ENCODE assay signal across 1 cellular context in genomic region chr2:241558532-241559488, GRCh38.
TF ChIP-seq lines count a peak whose summit lies in the region.

A gene with protein sequence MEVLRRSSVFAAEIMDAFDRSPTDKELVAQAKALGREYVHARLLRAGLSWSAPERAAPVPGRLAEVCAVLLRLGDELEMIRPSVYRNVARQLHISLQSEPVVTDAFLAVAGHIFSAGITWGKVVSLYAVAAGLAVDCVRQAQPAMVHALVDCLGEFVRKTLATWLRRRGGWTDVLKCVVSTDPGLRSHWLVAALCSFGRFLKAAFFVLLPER (plus strand): TSS chr2:241558745. CDS start chr2:241559484, 739 bp downstream.

TF ChIP-seq in HepG2, 621 proteins besides CTCF, POLR2A, EP300 and RAD21 (continued from another document and continues in another):
- no peak for TF ChIP-seq ZNF318 (CRISPR knock-in tag; IDR thresholded peaks at IDR 0.05)
- peak; percentile 74 for TF ChIP-seq KDM2A (CRISPR knock-in tag; IDR thresholded peaks at IDR 0.05; ENCODE audit: borderline replicate concordance, low read depth)
- TF ChIP-seq, protein P1, sequence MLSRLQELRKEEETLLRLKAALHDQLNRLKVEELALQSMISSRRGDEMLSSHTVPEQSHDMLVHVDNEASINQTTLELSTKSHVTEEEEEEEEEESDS (CRISPR knock-in tag; IDR thresholded peaks at IDR 0.05; ENCODE audit: borderline replicate concordance): no peak
- TF ChIP-seq, protein P2, sequence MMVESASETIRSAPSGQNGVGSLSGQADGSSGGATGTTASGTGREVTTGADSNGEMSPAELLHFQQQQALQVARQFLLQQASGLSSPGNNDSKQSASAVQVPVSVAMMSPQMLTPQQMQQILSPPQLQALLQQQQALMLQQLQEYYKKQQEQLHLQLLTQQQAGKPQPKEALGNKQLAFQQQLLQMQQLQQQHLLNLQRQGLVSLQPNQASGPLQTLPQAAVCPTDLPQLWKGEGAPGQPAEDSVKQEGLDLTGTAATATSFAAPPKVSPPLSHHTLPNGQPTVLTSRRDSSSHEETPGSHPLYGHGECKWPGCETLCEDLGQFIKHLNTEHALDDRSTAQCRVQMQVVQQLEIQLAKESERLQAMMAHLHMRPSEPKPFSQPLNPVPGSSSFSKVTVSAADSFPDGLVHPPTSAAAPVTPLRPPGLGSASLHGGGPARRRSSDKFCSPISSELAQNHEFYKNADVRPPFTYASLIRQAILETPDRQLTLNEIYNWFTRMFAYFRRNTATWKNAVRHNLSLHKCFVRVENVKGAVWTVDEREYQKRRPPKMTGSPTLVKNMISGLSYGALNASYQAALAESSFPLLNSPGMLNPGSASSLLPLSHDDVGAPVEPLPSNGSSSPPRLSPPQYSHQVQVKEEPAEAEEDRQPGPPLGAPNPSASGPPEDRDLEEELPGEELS (CRISPR knock-in tag; IDR thresholded peaks at IDR 0.05): no peak
- TF ChIP-seq, protein P3, sequence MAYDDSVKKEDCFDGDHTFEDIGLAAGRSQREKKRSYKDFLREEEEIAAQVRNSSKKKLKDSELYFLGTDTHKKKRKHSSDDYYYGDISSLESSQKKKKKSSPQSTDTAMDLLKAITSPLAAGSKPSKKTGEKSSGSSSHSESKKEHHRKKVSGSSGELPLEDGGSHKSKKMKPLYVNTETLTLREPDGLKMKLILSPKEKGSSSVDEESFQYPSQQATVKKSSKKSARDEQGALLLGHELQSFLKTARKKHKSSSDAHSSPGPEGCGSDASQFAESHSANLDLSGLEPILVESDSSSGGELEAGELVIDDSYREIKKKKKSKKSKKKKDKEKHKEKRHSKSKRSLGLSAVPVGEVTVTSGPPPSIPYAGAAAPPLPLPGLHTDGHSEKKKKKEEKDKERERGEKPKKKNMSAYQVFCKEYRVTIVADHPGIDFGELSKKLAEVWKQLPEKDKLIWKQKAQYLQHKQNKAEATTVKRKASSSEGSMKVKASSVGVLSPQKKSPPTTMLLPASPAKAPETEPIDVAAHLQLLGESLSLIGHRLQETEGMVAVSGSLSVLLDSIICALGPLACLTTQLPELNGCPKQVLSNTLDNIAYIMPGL (CRISPR knock-in tag; IDR thresholded peaks at IDR 0.05; ENCODE audit: borderline replicate concordance in 1 of 2, low read depth in 1 of 2): peak; percentile 34 to 49; a peak in 1 of 4 replicates
- TF ChIP-seq ZBTB33 (CRISPR knock-in tag; IDR thresholded peaks at IDR 0.05): no peak
- peak; percentile 95; the same call in 1 of the 2 replicates for TF ChIP-seq ZNF563 (CRISPR knock-in tag; IDR thresholded peaks at IDR 0.05)
- peak; percentile 46; the same call in 1 of the 2 replicates for TF ChIP-seq GABPB1 (CRISPR knock-in tag; IDR thresholded peaks at IDR 0.05)
- TF ChIP-seq AKAP8 (CRISPR knock-in tag; IDR thresholded peaks at IDR 0.05): peak; percentile 49; the same call in 1 of the 2 replicates
- TF ChIP-seq HDAC1 (CRISPR knock-in tag; IDR thresholded peaks at IDR 0.05): peak; percentile 77
- no peak for TF ChIP-seq ZNF713 (CRISPR knock-in tag; IDR thresholded peaks at IDR 0.05)
- no peak for TF ChIP-seq ZNF225 (CRISPR knock-in tag; IDR thresholded peaks at IDR 0.05)
- TF ChIP-seq TFAP4 (IDR thresholded peaks at IDR 0.05; ENCODE audit: borderline replicate concordance, low read depth): peak; percentile 88; the same call in 1 of the 2 replicates
- TF ChIP-seq KLF13 (CRISPR knock-in tag; IDR thresholded peaks at IDR 0.05): no peak
- TF ChIP-seq, protein P4, sequence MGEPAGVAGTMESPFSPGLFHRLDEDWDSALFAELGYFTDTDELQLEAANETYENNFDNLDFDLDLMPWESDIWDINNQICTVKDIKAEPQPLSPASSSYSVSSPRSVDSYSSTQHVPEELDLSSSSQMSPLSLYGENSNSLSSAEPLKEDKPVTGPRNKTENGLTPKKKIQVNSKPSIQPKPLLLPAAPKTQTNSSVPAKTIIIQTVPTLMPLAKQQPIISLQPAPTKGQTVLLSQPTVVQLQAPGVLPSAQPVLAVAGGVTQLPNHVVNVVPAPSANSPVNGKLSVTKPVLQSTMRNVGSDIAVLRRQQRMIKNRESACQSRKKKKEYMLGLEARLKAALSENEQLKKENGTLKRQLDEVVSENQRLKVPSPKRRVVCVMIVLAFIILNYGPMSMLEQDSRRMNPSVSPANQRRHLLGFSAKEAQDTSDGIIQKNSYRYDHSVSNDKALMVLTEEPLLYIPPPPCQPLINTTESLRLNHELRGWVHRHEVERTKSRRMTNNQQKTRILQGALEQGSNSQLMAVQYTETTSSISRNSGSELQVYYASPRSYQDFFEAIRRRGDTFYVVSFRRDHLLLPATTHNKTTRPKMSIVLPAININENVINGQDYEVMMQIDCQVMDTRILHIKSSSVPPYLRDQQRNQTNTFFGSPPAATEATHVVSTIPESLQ (CRISPR knock-in tag; conservative IDR thresholded peaks at IDR 0.05): no peak
- no peak for TF ChIP-seq FIP1L1 (IDR thresholded peaks at IDR 0.05; ENCODE audit: borderline replicate concordance, insufficient read depth, low read depth, low read length)
- peak; percentile 68; the same call in 1 of the 2 replicates for TF ChIP-seq ZNF263 (CRISPR knock-in tag; IDR thresholded peaks at IDR 0.05)
- TF ChIP-seq ZNF335 (CRISPR knock-in tag; IDR thresholded peaks at IDR 0.05): peak; percentile 85
- TF ChIP-seq NR2C2 (CRISPR knock-in tag; IDR thresholded peaks at IDR 0.05; ENCODE audit: borderline replicate concordance): peak; percentile 15; the same call in 1 of the 2 replicates
- TF ChIP-seq PHF21A (CRISPR knock-in tag; IDR thresholded peaks at IDR 0.05): peak; percentile 19; the same call in 1 of the 2 replicates
- no peak for TF ChIP-seq HNRNPL (IDR thresholded peaks at IDR 0.05; ENCODE audit: low read depth, low read length)
- no peak for TF ChIP-seq HDAC6 (IDR thresholded peaks at IDR 0.05; ENCODE audit: low read depth, low read length)
- peak; percentile 26; the same call in 1 of the 2 replicates for TF ChIP-seq ZNF205 (CRISPR knock-in tag; IDR thresholded peaks at IDR 0.05)
- TF ChIP-seq ZNF276 (CRISPR knock-in tag; IDR thresholded peaks at IDR 0.05; ENCODE audit: low read depth): peak; percentile 100
- peak; percentile 38; the same call in 1 of the 2 replicates for TF ChIP-seq RELA (CRISPR knock-in tag; IDR thresholded peaks at IDR 0.05)
- peak; percentile 33; the same call in 1 of the 2 replicates for TF ChIP-seq GATAD2A (CRISPR knock-in tag; IDR thresholded peaks at IDR 0.05)
- TF ChIP-seq ZNF616 (CRISPR knock-in tag; IDR thresholded peaks at IDR 0.05; ENCODE audit: low read depth): peak; percentile 12; the same call in 1 of the 2 replicates
- TF ChIP-seq ZBTB3 (CRISPR knock-in tag; IDR thresholded peaks at IDR 0.05; ENCODE audit: borderline replicate concordance, low read depth): peak; percentile 14; the same call in 1 of the 2 replicates
- no peak for TF ChIP-seq ZBTB4 (CRISPR knock-in tag; IDR thresholded peaks at IDR 0.05; ENCODE audit: borderline replicate concordance)
- TF ChIP-seq ZNF841 (CRISPR knock-in tag; IDR thresholded peaks at IDR 0.05; ENCODE audit: borderline replicate concordance): peak; percentile 41; the same call in 1 of the 2 replicates
- TF ChIP-seq KDM5B (CRISPR knock-in tag; IDR thresholded peaks at IDR 0.05; ENCODE audit: borderline replicate concordance): peak; percentile 32; the same call in 1 of the 2 replicates
- TF ChIP-seq DR1 (CRISPR knock-in tag; IDR thresholded peaks at IDR 0.05): peak; percentile 73
